Comparison of ENCODE assay signal across 37 cellular contexts in genomic region chr1:22196641-22197040, GRCh38. TPM values are rescaled to one million over a fixed set of nuclear protein-coding genes. Genes with fewer than 3 reads are reported as not detected.
"Had no signal": no experiment of that assay in that cellular context is flagged by ENCODE, and none has a peak within 500 bp of the region (broad histone marks: within the 10 kb centered on the region; RNA-seq: fewer than 3 reads in every experiment).

No MANE protein-coding gene starts in this region.

- H3K27me3 ChIP-seq: adrenal gland, body of pancreas, brain microvascular endothelial cell, breast epithelium had no signal

- H3K4me1 ChIP-seq: adrenal gland, breast epithelium had no signal

- DNase-seq: activated CD4-positive, alpha-beta memory T cell treated with anti-CD3 and anti-CD28 coated beads for 36 hours; activated CD4-positive, alpha-beta T cell treated with anti-CD3 and anti-CD28 coated beads for 1 hour; activated CD4-positive, alpha-beta T cell treated with anti-CD3 and anti-CD28 coated beads for 36 hours; activated CD4-positive, alpha-beta T cell treated with anti-CD3 and anti-CD28 coated beads for 48 hours; activated CD4-positive, alpha-beta T cell treated with anti-CD3 and anti-CD28 coated beads, Interleukin-2, amount 10 ng/mL, durations not matched to agents 7 days and 5 days; activated CD4-positive, CD25-positive, alpha-beta regulatory T cell; activated CD8-positive, alpha-beta memory T cell treated with anti-CD3 and anti-CD28 coated beads, Interleukin-2, amount 50 U/mL, for 4 hours; activated CD8-positive, alpha-beta T cell treated with anti-CD3 and anti-CD28 coated beads for 36 hours; activated gamma-delta T cell treated with Interleukin-2 at 50 U/mL for 16 hours; activated naive CD4-positive, alpha-beta T cell treated with anti-CD3 and anti-CD28 coated beads, Interleukin-2, amount 50 U/mL, for 16 hours; activated naive CD4-positive, alpha-beta T cell treated with Interleukin-2 at 50 U/mL for 16 hours; activated naive CD8-positive, alpha-beta T cell treated with anti-CD3 and anti-CD28 coated beads for 36 hours; activated T-cell treated with anti-CD3 and anti-CD28 coated beads for 4 hours; activated T-cell treated with anti-CD3 and anti-CD28 coated beads, Interleukin-2, amount 50 U/mL, for 1 hour; activated T-cell treated with anti-CD3 and anti-CD28 coated beads, Interleukin-2, amount 50 U/mL, for 4 hours; activated T-cell treated with anti-CD3 and anti-CD28 coated beads, Interleukin-2, amount 50 U/mL, for 72 hours; adrenal gland; amniotic stem cell; aorta; body of pancreas; brain microvascular endothelial cell; central memory CD4-positive, alpha-beta T cell; T-helper 1 cell; T-helper 2 cell; T-helper 9 cell; WERI-Rb-1 had no signal

- H3K9me3 ChIP-seq: adrenal gland, body of pancreas, breast epithelium had no signal

- H3K4me1 Mint-ChIP-seq: activated CD4-positive, alpha-beta T cell treated with anti-CD3 and anti-CD28 coated beads for 36 hours; activated CD4-positive, alpha-beta T cell treated with anti-CD3 and anti-CD28 coated beads, Interleukin-2, amount 10 ng/mL, durations not matched to agents 7 days and 5 days; activated naive CD8-positive, alpha-beta T cell treated with anti-CD3 and anti-CD28 coated beads for 36 hours; activated T-helper 17 cell treated with anti-CD3 and anti-CD28 coated beads, Interleukin-2, amount 50 U/mL, for 72 hours; WTC11 had no signal

- FAIRE-seq: astrocyte, TTC549 had no signal

- H3K27ac ChIP-seq: adrenal gland, body of pancreas, brain microvascular endothelial cell, breast epithelium, WERI-Rb-1 had no signal

- H3K27ac Mint-ChIP-seq: activated CD4-positive, alpha-beta memory T cell treated with anti-CD3 and anti-CD28 coated beads for 36 hours; activated CD4-positive, alpha-beta T cell treated with anti-CD3 and anti-CD28 coated beads for 36 hours; activated CD4-positive, alpha-beta T cell treated with anti-CD3 and anti-CD28 coated beads, Interleukin-2, amount 10 ng/mL, durations not matched to agents 7 days and 5 days; activated CD8-positive, alpha-beta T cell treated with anti-CD3 and anti-CD28 coated beads for 36 hours; activated naive CD4-positive, alpha-beta T cell treated with anti-CD3 and anti-CD28 coated beads, Interleukin-2, amount 50 U/mL, for 72 hours; activated naive CD8-positive, alpha-beta T cell treated with anti-CD3 and anti-CD28 coated beads for 36 hours; activated T-cell treated with anti-CD3 and anti-CD28 coated beads, Interleukin-2, amount 50 U/mL, for 72 hours; activated T-helper 1 cell treated with anti-CD3 and anti-CD28 coated beads, Interleukin-12 subunit alpha, Interleukin-12 subunit beta, Interleukin-2, Interleukin-4 antibody, amounts not matched to agents 30 ng/mL and 10 ng/mL and 1 ng/mL, durations not matched to agents 14 hours and 24 hours and 36 hours; activated T-helper 17 cell treated with anti-CD3 and anti-CD28 coated beads, Interleukin-2, amount 50 U/mL, for 72 hours; T-helper 1 cell treated with Interleukin-12 subunit alpha and Interleukin-12 subunit beta and Interleukin-4 antibody, amounts not matched to agents 30 μg/mL and 1 μg/mL, for 36 hours; T-helper 2 cell treated with Interferon-gamma antibody and Interleukin-4, amounts not matched to agents 5 μg/mL and 100 μg/mL, for 36 hours; WTC11 had no signal

- H3K9me3 Mint-ChIP-seq: activated CD4-positive, alpha-beta memory T cell treated with anti-CD3 and anti-CD28 coated beads for 36 hours; activated CD4-positive, alpha-beta T cell treated with anti-CD3 and anti-CD28 coated beads, Interleukin-2, amount 10 ng/mL, durations not matched to agents 7 days and 5 days; activated CD8-positive, alpha-beta T cell treated with anti-CD3 and anti-CD28 coated beads for 36 hours; activated naive CD4-positive, alpha-beta T cell treated with anti-CD3 and anti-CD28 coated beads, Interleukin-2, amount 50 U/mL, for 72 hours; activated naive CD8-positive, alpha-beta T cell treated with anti-CD3 and anti-CD28 coated beads for 36 hours; activated T-cell treated with anti-CD3 and anti-CD28 coated beads, Interleukin-2, amount 50 U/mL, for 4 hours; activated T-cell treated with anti-CD3 and anti-CD28 coated beads, Interleukin-2, amount 50 U/mL, for 72 hours; activated T-helper 1 cell treated with anti-CD3 and anti-CD28 coated beads, Interleukin-12 subunit alpha, Interleukin-12 subunit beta, Interleukin-2, Interleukin-4 antibody, amounts not matched to agents 30 ng/mL and 10 ng/mL and 1 ng/mL, durations not matched to agents 14 hours and 24 hours and 36 hours; activated T-helper 17 cell treated with anti-CD3 and anti-CD28 coated beads, Interleukin-2, amount 50 U/mL, for 72 hours; T-helper 1 cell treated with Interleukin-12 subunit alpha and Interleukin-12 subunit beta and Interleukin-4 antibody, amounts not matched to agents 30 μg/mL and 1 μg/mL, for 36 hours; T-helper 2 cell treated with Interferon-gamma antibody and Interleukin-4, amounts not matched to agents 5 μg/mL and 100 μg/mL, for 36 hours had no signal

- H3K36me3 Mint-ChIP-seq: activated CD4-positive, alpha-beta memory T cell treated with anti-CD3 and anti-CD28 coated beads for 36 hours; activated naive CD4-positive, alpha-beta T cell treated with anti-CD3 and anti-CD28 coated beads, Interleukin-2, amount 50 U/mL, for 72 hours; activated naive CD8-positive, alpha-beta T cell treated with anti-CD3 and anti-CD28 coated beads for 36 hours; WTC11 had no signal

- H3K4me3 Mint-ChIP-seq: activated CD4-positive, alpha-beta memory T cell treated with anti-CD3 and anti-CD28 coated beads for 36 hours; activated CD4-positive, alpha-beta T cell treated with anti-CD3 and anti-CD28 coated beads for 36 hours; activated CD4-positive, alpha-beta T cell treated with anti-CD3 and anti-CD28 coated beads, Interleukin-2, amount 10 ng/mL, durations not matched to agents 7 days and 5 days; activated CD8-positive, alpha-beta T cell treated with anti-CD3 and anti-CD28 coated beads for 36 hours; activated naive CD8-positive, alpha-beta T cell treated with anti-CD3 and anti-CD28 coated beads for 36 hours; activated T-cell treated with anti-CD3 and anti-CD28 coated beads, Interleukin-2, amount 50 U/mL, for 4 hours; activated T-cell treated with anti-CD3 and anti-CD28 coated beads, Interleukin-2, amount 50 U/mL, for 72 hours; activated T-helper 1 cell treated with anti-CD3 and anti-CD28 coated beads, Interleukin-12 subunit alpha, Interleukin-12 subunit beta, Interleukin-2, Interleukin-4 antibody, amounts not matched to agents 30 ng/mL and 10 ng/mL and 1 ng/mL, durations not matched to agents 14 hours and 24 hours and 36 hours; activated T-helper 17 cell treated with anti-CD3 and anti-CD28 coated beads, Interleukin-2, amount 50 U/mL, for 72 hours; T-helper 1 cell treated with Interleukin-12 subunit alpha and Interleukin-12 subunit beta and Interleukin-4 antibody, amounts not matched to agents 30 μg/mL and 1 μg/mL, for 36 hours; T-helper 2 cell treated with Interferon-gamma antibody and Interleukin-4, amounts not matched to agents 5 μg/mL and 100 μg/mL, for 36 hours; WTC11 had no signal

- H3K4me3 ChIP-seq: adrenal gland, body of pancreas, breast epithelium had no signal

- H3K36me3 ChIP-seq: adrenal gland, brain microvascular endothelial cell, breast epithelium, WERI-Rb-1 had no signal

- ATAC-seq: activated CD4-positive, alpha-beta T cell treated with anti-CD3 and anti-CD28 coated beads for 36 hours; activated CD4-positive, CD25-positive, alpha-beta regulatory T cell treated with anti-CD3 and anti-CD28 coated beads, Interleukin-2, amount 50 U/mL, for 24 hours; activated CD8-positive, alpha-beta T cell treated with anti-CD3 and anti-CD28 coated beads for 36 hours; activated naive CD4-positive, alpha-beta T cell treated with anti-CD3 and anti-CD28 coated beads, Interleukin-2, amount 50 U/mL, for 72 hours; activated T-cell treated with anti-CD3 and anti-CD28 coated beads, Interleukin-2, amount 50 U/mL, for 4 hours; activated T-cell treated with anti-CD3 and anti-CD28 coated beads, Interleukin-2, amount 50 U/mL, for 72 hours; activated T-helper 17 cell treated with anti-CD3 and anti-CD28 coated beads, Interleukin-2, amount 50 U/mL, for 72 hours; body of pancreas; WTC11 had no signal

RNA-seq across cellular contexts. Expression of gene WNT4, which starts 53.7 kb away (rescaled TPM):
- total RNA-seq: activated CD4-positive, alpha-beta memory T cell treated with anti-CD3 and anti-CD28 coated beads for 36 hours; activated CD4-positive, alpha-beta T cell treated with anti-CD3 and anti-CD28 coated beads for 36 hours; activated CD4-positive, alpha-beta T cell treated with anti-CD3 and anti-CD28 coated beads, Interleukin-2, amount 10 ng/mL, durations not matched to agents 7 days and 5 days; activated CD8-positive, alpha-beta memory T cell treated with anti-CD3 and anti-CD28 coated beads for 36 hours; activated CD8-positive, alpha-beta T cell treated with anti-CD3 and anti-CD28 coated beads for 36 hours; activated naive CD4-positive, alpha-beta T cell treated with anti-CD3 and anti-CD28 coated beads, Interleukin-2, amount 50 U/mL, for 72 hours; activated naive CD8-positive, alpha-beta T cell treated with anti-CD3 and anti-CD28 coated beads for 36 hours; activated T-cell treated with anti-CD3 and anti-CD28 coated beads, Interleukin-2, amount 50 U/mL, for 4 hours; activated T-cell treated with anti-CD3 and anti-CD28 coated beads, Interleukin-2, amount 50 U/mL, for 72 hours; activated T-helper 1 cell treated with anti-CD3 and anti-CD28 coated beads, Interleukin-12 subunit alpha, Interleukin-12 subunit beta, Interleukin-2, Interleukin-4 antibody, amounts not matched to agents 30 ng/mL and 10 ng/mL and 1 ng/mL, durations not matched to agents 14 hours and 24 hours and 36 hours; activated T-helper 17 cell treated with anti-CD3 and anti-CD28 coated beads, Interleukin-2, amount 50 U/mL, for 72 hours; aorta had no signal
- polyA plus RNA-seq: aorta had no signal
